9 cellular contexts compared by ENCODE assay signal in genomic region chr11:86018249-86018648, GRCh38.
"Had no signal": no experiment of that assay in that cellular context is flagged by ENCODE, and none has a peak within 500 bp of the region (broad histone marks: within the 10 kb centered on the region; RNA-seq: fewer than 3 reads in every experiment).

No MANE protein-coding gene starts in this region.

- ATAC-seq: HCT116 had no signal

- H3K27ac Mint-ChIP-seq: HFFc6, IgD-negative memory B cell had no signal

- DNase-seq: GM23248, GOT3, H7, HFFc6, KG1 had no signal

- H3K4me3 ChIP-seq: GM23248, HAP-1 had no signal

- H3K4me3 Mint-ChIP-seq: HFFc6, IgD-negative memory B cell had no signal

- H2AFZ ChIP-seq: GM23248 had no signal

- H3K27ac ChIP-seq: GM23248 had no signal

- FAIRE-seq: HTR-8/SVneo had no signal

- H3K27me3 Mint-ChIP-seq: IgD-negative memory B cell had no signal

- H3K9ac ChIP-seq: GM23248 had no signal

- H3K9me3 Mint-ChIP-seq: HFFc6, IgD-negative memory B cell had no signal

- H3K9me3 ChIP-seq: HAP-1 had no signal
